Comparison of ENCODE assay signal across 22 cellular contexts in the genomic region with DNA sequence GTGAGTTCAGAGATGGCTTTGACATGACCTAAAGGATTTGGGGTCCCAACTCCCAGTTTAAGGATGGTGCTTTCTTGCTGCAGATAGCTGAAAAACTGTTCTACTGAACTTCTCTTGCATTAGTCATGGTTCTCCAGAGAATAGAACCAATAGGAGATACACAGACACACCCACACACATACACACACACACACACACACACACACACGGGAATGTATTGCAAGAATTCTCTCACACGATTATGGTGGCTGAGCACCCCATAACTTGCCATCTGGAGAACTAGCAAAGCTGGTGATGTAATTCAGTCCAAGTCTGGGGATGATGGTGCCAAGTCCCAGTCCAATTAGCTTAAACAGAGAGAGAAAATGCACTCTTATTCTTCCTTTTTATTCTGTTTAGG.
"Had no signal": no experiment of that assay in that cellular context is flagged by ENCODE, and none has a peak within 500 bp of the region (broad histone marks: within the 10 kb centered on the region; RNA-seq: fewer than 3 reads in every experiment).

No MANE protein-coding gene starts in this region.

- H3K27me3 Mint-ChIP-seq: naive B cell; stimulated activated naive B cell treated with anti-CD40 and anti-IgM and Interleukin-4, amounts not matched to agents 10 μg/mL and 1 μg/mL and 100 μg/mL, for 72 hours; stimulated activated naive CD8-positive, alpha-beta T cell treated with anti-CD3 and anti-CD28 coated beads, Interleukin-15, amount 100 ng/mL, for 72 hours had no signal

- DNase-seq: cortex of kidney; dorsolateral prefrontal cortex; effector CD8-positive, alpha-beta T cell; foreskin keratinocyte; immature natural killer cell; kidney; left colon; left ventricle myocardium superior; mesendoderm; naive B cell; psoas muscle; retina; stimulated activated CD4-positive, alpha-beta T cell treated with anti-CD3 and anti-CD28 coated beads, Interleukin-2, amount 100 ng/mL, for 24 hours; stimulated activated CD4-positive, alpha-beta T cell treated with anti-CD3 and anti-CD28 coated beads, Interleukin-4, amount 100 ng/mL, for 4 hours; stimulated activated naive B cell treated with anti-CD40 and anti-IgM and Interleukin-4, amounts not matched to agents 10 μg/mL and 1 μg/mL and 100 μg/mL, for 72 hours; stimulated activated naive CD8-positive, alpha-beta T cell treated with anti-CD3 and anti-CD28 coated beads, Interleukin-15, amount 100 ng/mL, for 72 hours; testis had no signal

- H3K27ac Mint-ChIP-seq: immature natural killer cell; naive B cell; nephron; stimulated activated naive B cell treated with anti-CD40 and anti-IgM and Interleukin-4, amounts not matched to agents 10 μg/mL and 1 μg/mL and 100 μg/mL, for 72 hours; stimulated activated naive CD8-positive, alpha-beta T cell treated with anti-CD3 and anti-CD28 coated beads, Interleukin-15, amount 100 ng/mL, for 72 hours had no signal

- H3K27me3 ChIP-seq: dorsolateral prefrontal cortex, foreskin keratinocyte, testis, tibial nerve had no signal

- H3K27ac ChIP-seq: dorsolateral prefrontal cortex, foreskin keratinocyte, psoas muscle, skin epidermis, testis, tibial nerve had no signal

- H3K9me3 Mint-ChIP-seq: stimulated activated naive CD8-positive, alpha-beta T cell treated with anti-CD3 and anti-CD28 coated beads, Interleukin-15, amount 100 ng/mL, for 72 hours had no signal

- H3K36me3 ChIP-seq: tibial nerve had no signal

- ATAC-seq: foreskin keratinocyte; left colon; left ventricle myocardium superior; psoas muscle; sciatic nerve; stimulated activated naive B cell treated with anti-CD40 and anti-IgM and Interleukin-4, amounts not matched to agents 10 μg/mL and 1 μg/mL and 100 μg/mL, for 72 hours; stimulated activated naive CD8-positive, alpha-beta T cell treated with anti-CD3 and anti-CD28 coated beads, Interleukin-15, amount 100 ng/mL, for 72 hours had no signal

- H3K4me1 Mint-ChIP-seq: immature natural killer cell; naive B cell; stimulated activated naive B cell treated with anti-CD40 and anti-IgM and Interleukin-4, amounts not matched to agents 10 μg/mL and 1 μg/mL and 100 μg/mL, for 72 hours; stimulated activated naive CD8-positive, alpha-beta T cell treated with anti-CD3 and anti-CD28 coated beads, Interleukin-15, amount 100 ng/mL, for 72 hours had no signal

- H3K36me3 Mint-ChIP-seq: immature natural killer cell; naive B cell; stimulated activated naive B cell treated with anti-CD40 and anti-IgM and Interleukin-4, amounts not matched to agents 10 μg/mL and 1 μg/mL and 100 μg/mL, for 72 hours had no signal

- H3K4me3 Mint-ChIP-seq: immature natural killer cell; naive B cell; nephron; stimulated activated naive B cell treated with anti-CD40 and anti-IgM and Interleukin-4, amounts not matched to agents 10 μg/mL and 1 μg/mL and 100 μg/mL, for 72 hours; stimulated activated naive CD8-positive, alpha-beta T cell treated with anti-CD3 and anti-CD28 coated beads, Interleukin-15, amount 100 ng/mL, for 72 hours had no signal

- H3K4me3 ChIP-seq: dorsolateral prefrontal cortex, lung, psoas muscle, skin epidermis, testis, tibial nerve had no signal

- H3K9me3 ChIP-seq: psoas muscle, testis, tibial nerve had no signal

- H3K4me1 ChIP-seq: foreskin keratinocyte, psoas muscle, testis, tibial nerve had no signal
